In the genomic region with DNA sequence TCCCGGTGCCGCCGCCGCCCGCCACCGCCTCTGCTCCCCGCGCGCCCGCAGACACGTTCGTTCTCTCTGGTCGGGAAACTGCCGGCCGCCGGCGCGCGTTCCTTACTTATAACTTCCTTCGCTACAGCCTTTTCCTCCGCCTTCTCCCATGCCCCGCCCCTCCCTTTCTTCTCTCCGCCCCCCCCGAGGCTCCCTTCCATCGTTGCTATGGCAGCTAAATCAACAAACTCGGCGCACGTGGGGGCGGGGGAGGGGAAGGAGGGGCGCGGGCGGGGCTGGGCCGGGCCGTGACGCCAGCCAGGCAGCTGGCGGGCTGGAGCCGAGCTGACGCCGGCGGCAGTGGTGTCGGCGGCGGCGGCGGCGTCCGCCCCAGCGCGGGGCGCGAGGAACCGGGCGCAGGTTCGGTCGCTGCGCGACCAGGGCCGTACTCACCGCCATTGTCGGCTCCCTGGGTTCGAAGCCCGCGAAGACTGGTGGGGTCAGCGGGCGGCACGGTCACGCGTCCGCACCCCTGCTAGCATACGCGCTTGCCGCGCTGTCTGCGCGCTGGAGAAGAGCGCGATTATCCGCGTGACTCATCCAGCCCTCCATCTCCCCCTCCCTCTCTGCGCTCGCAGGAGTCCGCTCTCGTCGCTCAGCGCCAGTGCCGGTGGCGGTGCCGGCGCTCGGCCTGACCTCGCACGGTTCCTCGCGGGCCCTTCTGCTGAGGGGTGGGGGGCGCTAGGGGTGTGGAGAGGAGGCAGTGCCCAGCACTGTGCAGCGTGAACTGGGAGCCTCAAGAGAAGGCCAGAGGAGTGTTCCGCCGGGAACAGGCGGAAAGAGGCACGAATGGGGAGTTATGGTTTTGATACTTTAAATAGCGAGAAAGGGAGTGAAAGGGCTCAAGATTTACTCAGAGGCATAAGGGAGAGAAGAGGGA, we compare ENCODE assay signal across 8 cellular contexts. TPM values are rescaled to one million over a fixed set of nuclear protein-coding genes. Genes with fewer than 3 reads are reported as not detected.
DNase-seq lines count a peak whose midpoint lies in the region; ATAC-seq lines count a peak whose summit lies in the region.

A gene (minus strand): TSS at position 83 of the 919 bp plus-strand sequence. CDS start 597 bp downstream, outside the sequence.

- peak; percentile 93 for DNase-seq in HK-2 (ENCODE audit: unreplicated experiment)
- peak; percentile 87 to 89 for DNase-seq in NOMO-1 (lab: John Stamatoyannopoulos, UW; ENCODE audit: unreplicated experiment in 2 of 2)
- DNase-seq in activated T-cell treated with anti-CD3 and anti-CD28 coated beads, Interleukin-2, amount 50 U/mL, for 1 hour: peak; percentile 47
- peak; percentile 91 for DNase-seq in mucosa of gallbladder (ENCODE audit: low spot score)
- peak; percentile 60 to 68 for DNase-seq in stimulated activated CD8-positive, alpha-beta memory T cell treated with anti-CD3 and anti-CD28 coated beads, Interleukin-2, amount 100 ng/mL, for 48 hours (ENCODE audit: low read depth in 2 of 2)

- peak within 1 kb of the TSS; percentile 71 to 98 (median 78) for H3K9ac ChIP-seq in BLaER1 treated with 17β-estradiol and CSF1 and Interleukin-3, amounts not matched to agents 10 nM and 100 nM

- H3K4me3 ChIP-seq in BLaER1 treated with 17β-estradiol and CSF1 and Interleukin-3, amounts not matched to agents 10 nM and 100 nM: peak within 1 kb of the TSS; percentile 60 to 99 (median 82)

- H4K20me1 ChIP-seq in BLaER1 treated with 17β-estradiol and CSF1 and Interleukin-3, amounts not matched to agents 10 nM and 100 nM: peaks cover 22 to 44% (median 33%) of the 10 kb centered on the region in 11 experiments; a peak in 21 of 22 replicates

- H3K27ac ChIP-seq in BLaER1 treated with 17β-estradiol and CSF1 and Interleukin-3, amounts not matched to agents 10 nM and 100 nM: peak within 1 kb of the TSS; percentile 57 to 98 (median 72); a peak in 21 of 22 replicates

- peaks cover 27 to 61% (median 33%) of the 10 kb centered on the region in 10 experiments for H3K4me1 ChIP-seq in BLaER1 treated with 17β-estradiol and CSF1 and Interleukin-3, amounts not matched to agents 10 nM and 100 nM

- peaks cover 0 to 36% (median 30%) of the 10 kb centered on the region in 11 experiments; a peak in 15 of 22 replicates for H3K36me3 ChIP-seq in BLaER1 treated with 17β-estradiol and CSF1 and Interleukin-3, amounts not matched to agents 10 nM and 100 nM

- peak within 1 kb of the TSS; percentile 95 to 100 (median 97) for H3K4me2 ChIP-seq in BLaER1 treated with 17β-estradiol and CSF1 and Interleukin-3, amounts not matched to agents 10 nM and 100 nM

- peaks cover 11 to 76% (median 69%) of the 10 kb centered on the region in 11 experiments for H3K27me3 ChIP-seq in BLaER1 treated with 17β-estradiol and CSF1 and Interleukin-3, amounts not matched to agents 10 nM and 100 nM

- peaks cover 0 to 24% (median 10%) of the 10 kb centered on the region in 11 experiments; a peak in 13 of 22 replicates for H3K9me3 ChIP-seq in BLaER1 treated with 17β-estradiol and CSF1 and Interleukin-3, amounts not matched to agents 10 nM and 100 nM (replicated peaks in 1 of 11)

- peak; percentile 69 for ATAC-seq in GM19463 (IDR thresholded peaks at IDR 0.05; ENCODE audit: unreplicated experiment)
- peak; percentile 76 for ATAC-seq in esophagus mucosa

RNA-seq across cellular contexts. Expression of the gene that starts here (rescaled TPM):
- total RNA-seq in esophagus mucosa (113 TPM), mucosa of gallbladder (21.8 TPM)

Comparison
In these comparisons a context has a peak if more than half of its experiments do, and no peak if none do; other contexts are left out.
1. Peak in every context shown above with its lines: DNase-seq, ATAC-seq, H3K4me3 ChIP-seq and H3K27ac ChIP-seq.